13 cellular contexts compared by ENCODE assay signal in genomic region chr22:47290706-47291430, GRCh38.
"Had no signal": no experiment of that assay in that cellular context is flagged by ENCODE, and none has a peak within 500 bp of the region (broad histone marks: within the 10 kb centered on the region; RNA-seq: fewer than 3 reads in every experiment).

No MANE protein-coding gene starts in this region.

- H3K27me3 ChIP-seq: tibial nerve had no signal

- H3K27ac Mint-ChIP-seq: immature natural killer cell; stimulated activated memory B cell treated with anti-CD40 and anti-IgM and Interleukin-4, amounts not matched to agents 10 μg/mL and 1 μg/mL and 100 μg/mL, for 72 hours had no signal

- ATAC-seq: left cardiac atrium; lower lobe of right lung; stimulated activated memory B cell treated with anti-CD40 and anti-IgM and Interleukin-4, amounts not matched to agents 10 μg/mL and 1 μg/mL and 100 μg/mL, for 72 hours had no signal

- H3K4me1 Mint-ChIP-seq: immature natural killer cell; stimulated activated memory B cell treated with anti-CD40 and anti-IgM and Interleukin-4, amounts not matched to agents 10 μg/mL and 1 μg/mL and 100 μg/mL, for 72 hours had no signal

- H3K4me3 Mint-ChIP-seq: immature natural killer cell; stimulated activated memory B cell treated with anti-CD40 and anti-IgM and Interleukin-4, amounts not matched to agents 10 μg/mL and 1 μg/mL and 100 μg/mL, for 72 hours had no signal

- H3K36me3 Mint-ChIP-seq: immature natural killer cell; stimulated activated memory B cell treated with anti-CD40 and anti-IgM and Interleukin-4, amounts not matched to agents 10 μg/mL and 1 μg/mL and 100 μg/mL, for 72 hours had no signal

- H3K9me3 ChIP-seq: lower lobe of right lung, tibial nerve had no signal

- H3K36me3 ChIP-seq: lower lobe of right lung, tibial nerve had no signal

- DNase-seq: activated CD4-positive, alpha-beta T cell treated with anti-CD3 and anti-CD28 coated beads for 1 hour; activated CD4-positive, alpha-beta T cell treated with anti-CD3 and anti-CD28 coated beads, Interleukin-2, amount 50 U/mL, for 4 hours; activated naive CD4-positive, alpha-beta T cell treated with anti-CD3 and anti-CD28 coated beads, Interleukin-2, amount 50 U/mL, for 16 hours; foreskin melanocyte; immature natural killer cell; left cardiac atrium; lower lobe of right lung; stimulated activated CD4-positive, alpha-beta T cell treated with anti-CD3 and anti-CD28 coated beads, Interleukin-2, amount 100 ng/mL, for 24 hours; T-helper 2 cell had no signal

- H3K27ac ChIP-seq: epithelial cell of prostate, parathyroid adenoma, tibial nerve had no signal

- H3K4me3 ChIP-seq: lower lobe of right lung, tibial nerve had no signal

- H3K4me1 ChIP-seq: parathyroid adenoma, tibial nerve had no signal

- H3K9me3 Mint-ChIP-seq: immature natural killer cell had no signal
